ENCODE assay signal across 9 cellular contexts in the genomic region with DNA sequence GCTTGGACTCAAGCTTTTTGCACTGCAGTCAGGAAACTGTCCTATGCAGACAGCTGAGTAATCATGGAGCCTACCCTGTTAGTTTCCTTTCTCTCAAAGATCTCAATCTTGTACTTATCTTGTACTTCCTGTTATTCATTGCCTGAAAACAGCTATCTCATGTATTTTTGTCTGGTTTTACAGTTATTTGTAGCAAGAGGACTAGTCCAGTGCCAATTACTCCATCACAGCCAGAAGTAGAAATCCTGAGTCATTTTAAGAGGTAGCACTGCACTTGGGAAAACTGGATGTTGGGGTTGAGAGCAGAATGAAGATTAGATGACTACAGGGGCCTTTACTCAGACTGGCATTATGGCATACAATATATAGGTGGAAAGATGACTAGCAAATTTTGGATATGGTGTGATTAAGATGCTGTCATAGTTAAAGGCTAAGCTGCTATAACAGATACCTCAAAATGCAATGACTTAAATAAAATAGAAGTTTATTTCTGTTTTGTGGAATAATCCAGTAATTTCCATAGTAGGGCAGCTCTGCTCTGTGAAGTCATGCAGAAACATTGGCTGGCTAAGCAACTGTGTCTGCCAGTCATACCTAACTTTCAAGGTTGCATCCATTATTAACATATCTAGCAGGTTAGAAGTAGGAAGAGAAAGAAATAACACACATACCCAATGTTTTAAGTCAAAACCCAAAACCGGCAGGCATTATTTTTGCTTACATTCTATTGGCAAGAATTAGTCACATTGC. TPM values are rescaled to one million over a fixed set of nuclear protein-coding genes. Genes with fewer than 3 reads are reported as not detected.
DNase-seq lines count a peak whose midpoint lies in the region; ATAC-seq and TF ChIP-seq lines count a peak whose summit lies in the region.
"Had no signal": no experiment of that assay in that cellular context is flagged by ENCODE, and none has a peak within 500 bp of the region (broad histone marks: within the 10 kb centered on the region; RNA-seq: fewer than 3 reads in every experiment).

No MANE protein-coding gene starts in this region.

- peak overlapping the region; percentile 76 for H3K27ac Mint-ChIP-seq in activated T-helper 2 cell treated with anti-CD3 and anti-CD28 coated beads, Interferon-gamma antibody, Interleukin-2, Interleukin-4, amounts not matched to agents 10 μg/mL and 5 μg/mL and 100 μg/mL, durations not matched to agents 14 hours and 24 hours and 36 hours
- H3K27ac Mint-ChIP-seq in stimulated activated memory B cell treated with anti-CD40 and anti-IgM and Interleukin-4, amounts not matched to agents 10 μg/mL and 1 μg/mL and 100 μg/mL, for 72 hours, result no peak overlapping the region

- peak overlapping the region; percentile 23 for H3K4me3 Mint-ChIP-seq in activated T-helper 2 cell treated with anti-CD3 and anti-CD28 coated beads, Interferon-gamma antibody, Interleukin-2, Interleukin-4, amounts not matched to agents 10 μg/mL and 5 μg/mL and 100 μg/mL, durations not matched to agents 14 hours and 24 hours and 36 hours (ENCODE audit: low read depth)
- H3K4me3 Mint-ChIP-seq in stimulated activated memory B cell treated with anti-CD40 and anti-IgM and Interleukin-4, amounts not matched to agents 10 μg/mL and 1 μg/mL and 100 μg/mL, for 72 hours, result no peak overlapping the region

- H3K4me1 ChIP-seq in mucosa of descending colon (ENCODE audit: low read depth), result no peaks in the 10 kb centered on the region
- no peaks in the 10 kb centered on the region for H3K4me1 ChIP-seq in vagina

- TF ChIP-seq POLR2A in vagina (IDR thresholded peaks at IDR 0.05), result no peak

- peaks cover 20% of the 10 kb centered on the region for H3K4me1 Mint-ChIP-seq in activated T-helper 2 cell treated with anti-CD3 and anti-CD28 coated beads, Interferon-gamma antibody, Interleukin-2, Interleukin-4, amounts not matched to agents 10 μg/mL and 5 μg/mL and 100 μg/mL, durations not matched to agents 14 hours and 24 hours and 36 hours (ENCODE audit: low read depth)
- peaks cover 5% of the 10 kb centered on the region for H3K4me1 Mint-ChIP-seq in stimulated activated memory B cell treated with anti-CD40 and anti-IgM and Interleukin-4, amounts not matched to agents 10 μg/mL and 1 μg/mL and 100 μg/mL, for 72 hours

- no peak for DNase-seq in activated T-helper 2 cell treated with anti-CD3 and anti-CD28 coated beads, Interferon-gamma antibody, Interleukin-2, Interleukin-4, amounts not matched to agents 10 μg/mL and 5 μg/mL and 100 μg/mL, durations not matched to agents 14 hours and 24 hours and 36 hours (ENCODE audit: low spot score)
- DNase-seq in mucosa of descending colon (no peak), vagina (ENCODE audit: extremely low spot score in 2 of 2) (no peak), SW480 (ENCODE audit: low spot score) (no peak)
- no peak for DNase-seq in activated effector memory CD4-positive, alpha-beta T cell treated with Interleukin-2 at 50 U/mL for 16 hours
- DNase-seq: activated CD4-positive, CD25-positive, alpha-beta regulatory T cell had no signal

- no peak for TF ChIP-seq CTCF in mucosa of descending colon (IDR thresholded peaks at IDR 0.05)
- no peak for TF ChIP-seq CTCF in vagina (IDR thresholded peaks at IDR 0.05)

- H3K27ac ChIP-seq in vagina, result no peak overlapping the region

- peaks cover 1% of the 10 kb centered on the region for H3K27me3 Mint-ChIP-seq in activated T-helper 2 cell treated with anti-CD3 and anti-CD28 coated beads, Interferon-gamma antibody, Interleukin-2, Interleukin-4, amounts not matched to agents 10 μg/mL and 5 μg/mL and 100 μg/mL, durations not matched to agents 14 hours and 24 hours and 36 hours (ENCODE audit: low read depth)
- H3K27me3 Mint-ChIP-seq in stimulated activated memory B cell treated with anti-CD40 and anti-IgM and Interleukin-4, amounts not matched to agents 10 μg/mL and 1 μg/mL and 100 μg/mL, for 72 hours, result peaks cover 4% of the 10 kb centered on the region

- H3K36me3 ChIP-seq in mucosa of descending colon (ENCODE audit: low read depth) (no peaks in the 10 kb centered on the region), vagina (no peaks in the 10 kb centered on the region)

- H3K4me3 ChIP-seq in mucosa of descending colon (no peak overlapping the region), vagina (no peak overlapping the region)

- peaks cover 6% of the 10 kb centered on the region for H3K36me3 Mint-ChIP-seq in activated T-helper 2 cell treated with anti-CD3 and anti-CD28 coated beads, Interferon-gamma antibody, Interleukin-2, Interleukin-4, amounts not matched to agents 10 μg/mL and 5 μg/mL and 100 μg/mL, durations not matched to agents 14 hours and 24 hours and 36 hours (ENCODE audit: low read depth)
- no peaks in the 10 kb centered on the region for H3K36me3 Mint-ChIP-seq in stimulated activated memory B cell treated with anti-CD40 and anti-IgM and Interleukin-4, amounts not matched to agents 10 μg/mL and 1 μg/mL and 100 μg/mL, for 72 hours

- H3K27me3 ChIP-seq in vagina, result no peaks in the 10 kb centered on the region

- intact Hi-C loops in activated T-helper 2 cell treated with anti-CD3 and anti-CD28 coated beads, Interferon-gamma antibody, Interleukin-2, Interleukin-4, amounts not matched to agents 10 μg/mL and 5 μg/mL and 100 μg/mL, durations not matched to agents 14 hours and 24 hours and 36 hours (cut with micrococcal nuclease), result loop anchor here (1.0 to 5.0 kb wide), 3 partner anchors 21 to 142 kb away; partner anchors contain the start of genes CHMP3, KDM3A and RNF103
- intact Hi-C loops in mucosa of descending colon (cut with DNase I, micrococcal nuclease), result no loop called here
- intact Hi-C loops in vagina (cut with DNase I), result no loop called here

- peak; percentile 47 for ATAC-seq in GM18499 (IDR thresholded peaks at IDR 0.05; ENCODE audit: insufficient read depth, unreplicated experiment)
- ATAC-seq in HG03039 (IDR thresholded peaks at IDR 0.05; ENCODE audit: unreplicated experiment), result peak; percentile 69
- ATAC-seq in mucosa of descending colon, result peak; percentile 54
- no peak for ATAC-seq in stimulated activated memory B cell treated with anti-CD40 and anti-IgM and Interleukin-4, amounts not matched to agents 10 μg/mL and 1 μg/mL and 100 μg/mL, for 72 hours

- peaks cover 26% of the 10 kb centered on the region for H3K9me3 Mint-ChIP-seq in activated T-helper 2 cell treated with anti-CD3 and anti-CD28 coated beads, Interferon-gamma antibody, Interleukin-2, Interleukin-4, amounts not matched to agents 10 μg/mL and 5 μg/mL and 100 μg/mL, durations not matched to agents 14 hours and 24 hours and 36 hours
- no peaks in the 10 kb centered on the region for H3K9me3 Mint-ChIP-seq in stimulated activated memory B cell treated with anti-CD40 and anti-IgM and Interleukin-4, amounts not matched to agents 10 μg/mL and 1 μg/mL and 100 μg/mL, for 72 hours

- H3K9me3 ChIP-seq in mucosa of descending colon (no peaks in the 10 kb centered on the region), vagina (no peaks in the 10 kb centered on the region)

RNA-seq across cellular contexts. Expression of gene CHMP3, which starts 21.1 kb away (rescaled TPM):
- total RNA-seq in activated T-helper 2 cell treated with anti-CD3 and anti-CD28 coated beads, Interferon-gamma antibody, Interleukin-2, Interleukin-4, amounts not matched to agents 10 μg/mL and 5 μg/mL and 100 μg/mL, durations not matched to agents 14 hours and 24 hours and 36 hours, result 31.4 and 33.6 TPM in 2 replicates
- total RNA-seq in mucosa of descending colon (100 to 1,000 TPM; 149 to 203 (median 196) TPM), vagina (49.6 TPM)

RNA-seq across cellular contexts. Expression of gene RNF103, which starts 39.3 kb away (rescaled TPM):
- total RNA-seq in activated T-helper 2 cell treated with anti-CD3 and anti-CD28 coated beads, Interferon-gamma antibody, Interleukin-2, Interleukin-4, amounts not matched to agents 10 μg/mL and 5 μg/mL and 100 μg/mL, durations not matched to agents 14 hours and 24 hours and 36 hours, result 12.4 and 12.7 TPM in 2 replicates
- total RNA-seq in mucosa of descending colon (10 to 100 TPM; 61.7 to 73.2 (median 69.7) TPM), vagina (23.3 TPM)
